18 cellular contexts compared by ENCODE assay signal in genomic region chr10:9825491-9826018, GRCh38.
DNase-seq lines count a peak whose midpoint lies in the region; ATAC-seq and TF ChIP-seq lines count a peak whose summit lies in the region.
"Had no signal": no experiment of that assay in that cellular context is flagged by ENCODE, and none has a peak within 500 bp of the region (broad histone marks: within the 10 kb centered on the region; RNA-seq: fewer than 3 reads in every experiment).

No MANE protein-coding gene starts in this region.

- DNase-seq in SIG-M5 treated with dmso at 0.1 percent for 504 hours (lab: John Stamatoyannopoulos, UW; ENCODE audit: unreplicated experiment) (peak; percentile 70), SIG-M5 (lab: John Stamatoyannopoulos, UW) (no peak), WTC11 (ENCODE audit: low spot score) (no peak), iPS-NIHi7 (ENCODE audit: extremely low spot score) (peak; percentile 20), testis (peak; percentile 91), GM10266 (ENCODE audit: extremely low spot score) (no peak), SK-N-DZ (ENCODE audit: low spot score) (no peak), DMS53 treated with DMSO at 0.1 percent for 48 hours (lab: John Stamatoyannopoulos, UW; ENCODE audit: unreplicated experiment) (no peak)
- DNase-seq: activated B cell treated with CpG ODN at 0.5 μM for 24 hours; activated CD8-positive, alpha-beta memory T cell treated with anti-CD3 and anti-CD28 coated beads, Interleukin-2, amount 50 U/mL, for 48 hours; activated naive CD8-positive, alpha-beta T cell treated with anti-CD3 and anti-CD28 coated beads, Interleukin-2, amount 50 U/mL, for 24 hours; left cardiac atrium; natural killer cell; NCI-H1436; SHP77 treated with DMSO at 0.1 percent for 48 hours had no signal

- H3K36me3 Mint-ChIP-seq in WTC11, result no peaks in the 10 kb centered on the region
- H3K36me3 Mint-ChIP-seq: natural killer cell had no signal

- no peaks in the 10 kb centered on the region for H3K9me3 ChIP-seq in testis
- H3K9me3 ChIP-seq: thoracic aorta had no signal

- H3K27ac Mint-ChIP-seq in WTC11, result no peak overlapping the region; the same call in 1 of the 2 replicates
- H3K27ac Mint-ChIP-seq: activated B cell treated with CpG ODN at 0.5 μM for 24 hours; activated naive CD8-positive, alpha-beta T cell treated with anti-CD3 and anti-CD28 coated beads, Interleukin-2, amount 50 U/mL, for 24 hours; natural killer cell had no signal

- intact Hi-C loops in testis (cut with DNase I; ENCODE audit: low total_unique reads), result no loop called here

- POLR2A ChIA-PET in WTC11 (lab: Charles Lee), result no interaction called here

- H3K27me3 Mint-ChIP-seq in WTC11 (ENCODE audit: low read depth), result no peaks in the 10 kb centered on the region; the same call in 1 of the 2 replicates
- H3K27me3 Mint-ChIP-seq: activated B cell treated with CpG ODN at 0.5 μM for 24 hours; activated naive CD8-positive, alpha-beta T cell treated with anti-CD3 and anti-CD28 coated beads, Interleukin-2, amount 50 U/mL, for 24 hours had no signal

- peak; percentile 44 for ATAC-seq in WTC11
- ATAC-seq: activated naive CD8-positive, alpha-beta T cell treated with anti-CD3 and anti-CD28 coated beads, Interleukin-2, amount 50 U/mL, for 24 hours; left cardiac atrium had no signal

- peak overlapping the region in 1 of 2 donors; percentile 7 for H3K27ac ChIP-seq in testis
- H3K27ac ChIP-seq: 22Rv1, skin epidermis, thoracic aorta had no signal

- no peak overlapping the region for H3K4me3 Mint-ChIP-seq in WTC11
- H3K4me3 Mint-ChIP-seq: activated B cell treated with CpG ODN at 0.5 μM for 24 hours; activated naive CD8-positive, alpha-beta T cell treated with anti-CD3 and anti-CD28 coated beads, Interleukin-2, amount 50 U/mL, for 24 hours; natural killer cell had no signal

- no peaks in the 10 kb centered on the region for H3K9me3 Mint-ChIP-seq in WTC11
- H3K9me3 Mint-ChIP-seq: activated B cell treated with CpG ODN at 0.5 μM for 24 hours; activated naive CD8-positive, alpha-beta T cell treated with anti-CD3 and anti-CD28 coated beads, Interleukin-2, amount 50 U/mL, for 24 hours had no signal

- no peaks in the 10 kb centered on the region for H3K27me3 ChIP-seq in testis

- no peaks in the 10 kb centered on the region for H3K36me3 ChIP-seq in testis (ENCODE audit: low read depth, missing control alignments)
- H3K36me3 ChIP-seq: thoracic aorta had no signal

- peaks cover 12% of the 10 kb centered on the region for H3K4me1 Mint-ChIP-seq in WTC11
- H3K4me1 Mint-ChIP-seq: activated B cell treated with CpG ODN at 0.5 μM for 24 hours; activated naive CD8-positive, alpha-beta T cell treated with anti-CD3 and anti-CD28 coated beads, Interleukin-2, amount 50 U/mL, for 24 hours; natural killer cell had no signal

- peaks cover 6% of the 10 kb centered on the region for H3K4me1 ChIP-seq in testis

- WGBS in testis, 2 donors, result 70 to 81% methylated on average over 8 of the region's 8 CpGs

- CTCF ChIA-PET in WTC11 (lab: Charles Lee), result interaction anchor here (1.2 kb wide), 1 partner anchor 52 kb away, joined by 3 read pairs; no protein-coding TSS in a partner anchor

- no peak overlapping the region for H3K4me3 ChIP-seq in testis
- H3K4me3 ChIP-seq: skin epidermis, thoracic aorta had no signal

- TF ChIP-seq POLR2A in testis (IDR thresholded peaks at IDR 0.05), result no peak

- TF ChIP-seq CTCF in WTC11 (IDR thresholded peaks at IDR 0.05) (no peak), testis (IDR thresholded peaks at IDR 0.05) (no peak), GM10266 (IDR thresholded peaks at IDR 0.05; ENCODE audit: control insufficient read depth, insufficient read depth, low read depth, missing control alignments) (no peak)

TF ChIP-seq in WTC11, 78 proteins besides CTCF, POLR2A, EP300 and RAD21 (continues in another document):
- no peak for TF ChIP-seq ATF1 (CRISPR knock-in tag; IDR thresholded peaks at IDR 0.05)
- no peak for TF ChIP-seq ZNF396 (CRISPR knock-in tag; IDR thresholded peaks at IDR 0.05; ENCODE audit: borderline replicate concordance)
- TF ChIP-seq E2F5 (CRISPR knock-in tag; IDR thresholded peaks at IDR 0.05), result no peak
- no peak for TF ChIP-seq PRDM15 (CRISPR knock-in tag; IDR thresholded peaks at IDR 0.05)
- no peak for TF ChIP-seq HMGXB4 (CRISPR knock-in tag; IDR thresholded peaks at IDR 0.05)
- TF ChIP-seq ZSCAN18 (CRISPR knock-in tag; IDR thresholded peaks at IDR 0.05), result no peak
- no peak for TF ChIP-seq ATF2 (CRISPR knock-in tag; IDR thresholded peaks at IDR 0.05; ENCODE audit: borderline replicate concordance, low read depth)
- no peak for TF ChIP-seq IRF1 (CRISPR knock-in tag; IDR thresholded peaks at IDR 0.05)
- no peak for TF ChIP-seq NR2C2 (CRISPR knock-in tag; IDR thresholded peaks at IDR 0.05)
- TF ChIP-seq NFATC4 (CRISPR knock-in tag; IDR thresholded peaks at IDR 0.05), result no peak
- TF ChIP-seq ZNF263 (CRISPR knock-in tag; IDR thresholded peaks at IDR 0.05; ENCODE audit: low read depth), result no peak

Comparison
In these comparisons a context has a peak if more than half of its experiments do, and no peak if none do; other contexts are left out.
1. DNase-seq: peak in SIG-M5 treated with dmso at 0.1 percent for 504 hours (single experiment), iPS-NIHi7 (single experiment) and testis (single experiment); none in SIG-M5 (single experiment), WTC11 (single experiment), GM10266 (single experiment), SK-N-DZ (single experiment) and DMS53 treated with DMSO at 0.1 percent for 48 hours (single experiment).